Comparison of ENCODE assay signal across 19 cellular contexts in the genomic region with DNA sequence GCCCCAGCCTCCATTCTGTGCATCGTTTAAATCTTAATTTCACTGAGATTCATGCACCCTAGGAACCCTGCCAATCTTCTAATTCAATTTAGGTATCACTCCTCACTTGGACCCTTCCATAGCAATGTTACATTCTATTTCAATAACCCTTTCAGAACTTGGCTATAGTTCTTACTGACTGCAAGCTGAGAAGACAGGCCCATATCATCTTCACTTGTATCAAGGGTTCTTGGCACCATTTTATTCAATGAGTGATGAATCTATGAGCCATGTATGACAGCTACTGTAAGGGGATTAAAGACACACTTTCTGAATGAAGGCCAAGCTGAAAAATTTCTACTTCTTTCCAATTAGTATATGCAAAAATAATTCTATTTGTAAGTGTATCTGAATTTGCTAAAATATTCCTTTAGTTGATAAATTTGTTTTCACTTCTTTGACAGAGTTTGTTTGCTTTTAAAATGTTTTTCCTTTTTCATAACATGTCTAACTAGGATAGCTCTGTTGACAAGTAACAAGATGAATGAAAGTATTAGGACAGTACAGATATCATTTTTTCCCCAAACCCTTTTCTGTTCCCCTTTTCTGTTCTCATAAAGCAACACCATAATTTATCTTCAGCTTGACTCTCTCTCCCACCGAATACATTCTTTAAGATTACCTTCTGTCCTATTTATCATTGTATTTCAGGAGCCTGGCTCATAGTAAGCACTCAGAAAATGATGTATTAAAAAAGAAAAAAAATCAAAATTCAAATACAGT. TPM values are rescaled to one million over a fixed set of nuclear protein-coding genes. Genes with fewer than 3 reads are reported as not detected.
DNase-seq lines count a peak whose midpoint lies in the region; ATAC-seq, FAIRE-seq and TF ChIP-seq lines count a peak whose summit lies in the region.
"Had no signal": no experiment of that assay in that cellular context is flagged by ENCODE, and none has a peak within 500 bp of the region (broad histone marks: within the 10 kb centered on the region; RNA-seq: fewer than 3 reads in every experiment).

No MANE protein-coding gene starts in this region.

- H3K36me3 ChIP-seq in neural progenitor cell: no peaks in the 10 kb centered on the region
- no peaks in the 10 kb centered on the region for H3K36me3 ChIP-seq in SJCRH30
- H3K36me3 ChIP-seq: adrenal gland, heart right ventricle had no signal

- no peak overlapping the region for H3K9ac ChIP-seq in neural progenitor cell

- no peaks in the 10 kb centered on the region for H3K9me3 Mint-ChIP-seq in neural progenitor cell
- H3K9me3 Mint-ChIP-seq: CD14-positive monocyte had no signal

- peak overlapping the region; percentile 44 for H3K27ac Mint-ChIP-seq in neural progenitor cell
- H3K27ac Mint-ChIP-seq: CD14-positive monocyte had no signal

- TF ChIP-seq CTCF in neural progenitor cell (IDR thresholded peaks at IDR 0.05): no peak

- H3K79me2 ChIP-seq in neural progenitor cell (ENCODE audit: low read depth): no peaks in the 10 kb centered on the region

- H3K9me3 ChIP-seq in neural progenitor cell (ENCODE audit: low read depth) (no peaks in the 10 kb centered on the region), SJCRH30 (replicated peaks) (no peaks in the 10 kb centered on the region)
- H3K9me3 ChIP-seq: adrenal gland, heart right ventricle had no signal

- DNase-seq in NCI-H446 treated with DMSO at 0.1 percent for 48 hours (lab: John Stamatoyannopoulos, UW) (peak; percentile 55), neural progenitor cell (ENCODE audit: low spot score) (no peak), GM12892 (ENCODE audit: insufficient read length) (no peak), ureter (ENCODE audit: low spot score) (no peak), SIG-M5 (lab: John Stamatoyannopoulos, UW) (no peak), SJCRH30 (no peak)
- DNase-seq: adrenal gland; erythroblast; heart right ventricle; NCI-H1436; NCI-H774; retina; stimulated activated CD4-positive, alpha-beta T cell treated with anti-CD3 and anti-CD28 coated beads, Interleukin-2, amount 100 ng/mL, for 48 hours had no signal

- H3K27ac ChIP-seq in neural progenitor cell: no peak overlapping the region
- no peak overlapping the region for H3K27ac ChIP-seq in SJCRH30
- H3K27ac ChIP-seq: adrenal gland, heart right ventricle, RWPE1 had no signal

- ATAC-seq in GM18870 (IDR thresholded peaks at IDR 0.05; ENCODE audit: unreplicated experiment): peak; percentile 65
- ATAC-seq in GM21529 (IDR thresholded peaks at IDR 0.05; ENCODE audit: unreplicated experiment): peak; percentile 85
- ATAC-seq: heart right ventricle, left lobe of liver had no signal

- H3K4me1 Mint-ChIP-seq in neural progenitor cell: peaks cover 5% of the 10 kb centered on the region
- H3K4me1 Mint-ChIP-seq: CD14-positive monocyte had no signal

- H3K4me1 ChIP-seq in neural progenitor cell: peaks cover 8% of the 10 kb centered on the region
- no peaks in the 10 kb centered on the region for H3K4me1 ChIP-seq in SJCRH30
- H3K4me1 ChIP-seq: heart right ventricle had no signal

- peaks cover 2% of the 10 kb centered on the region for H3K36me3 Mint-ChIP-seq in neural progenitor cell
- H3K36me3 Mint-ChIP-seq: CD14-positive monocyte had no signal

- no peak overlapping the region for H2AFZ ChIP-seq in neural progenitor cell (replicated peaks)

- H3K4me3 ChIP-seq in neural progenitor cell (no peak overlapping the region), SJCRH30 (no peak overlapping the region)
- H3K4me3 ChIP-seq: adrenal gland, heart right ventricle had no signal

- H3K27me3 ChIP-seq in neural progenitor cell: no peaks in the 10 kb centered on the region
- H3K27me3 ChIP-seq in SJCRH30: no peaks in the 10 kb centered on the region
- H3K27me3 ChIP-seq: adrenal gland, heart right ventricle had no signal

- H3K4me3 Mint-ChIP-seq in neural progenitor cell: no peak overlapping the region
- H3K4me3 Mint-ChIP-seq: CD14-positive monocyte had no signal

- H3K27me3 Mint-ChIP-seq in neural progenitor cell (ENCODE audit: insufficient read depth, low read depth): peaks cover 2% of the 10 kb centered on the region

- no peaks in the 10 kb centered on the region for H3F3A ChIP-seq in neural progenitor cell (ENCODE audit: low read depth)

- TF ChIP-seq POLR2A in GM12892 (IDR thresholded peaks at IDR 0.05; ENCODE audit: low read depth, low read length): no peak

- no peaks in the 10 kb centered on the region for H4K20me1 ChIP-seq in neural progenitor cell (ENCODE audit: low read depth)

- FAIRE-seq in GM12892 (lab: Jason Lieb, UNC): no peak
- FAIRE-seq: colon had no signal

- no peak overlapping the region for H3K4me2 ChIP-seq in neural progenitor cell

RNA-seq across cellular contexts. Expression of gene ITGA2, which starts 9.6 kb away (rescaled TPM):
- total RNA-seq in neural progenitor cell (ENCODE audit: low replicate concordance) (2.5 and 2.6 TPM in 2 replicates), ureter (40.5 TPM)
- polyA plus RNA-seq in GM12892 (2012; ENCODE audit: missing spikeins): not detected
- 0.15 and 0.26 TPM in 2 replicates for total RNA-seq in SJCRH30 (2014; rRNA removed; shearing (Covaris generic))
- polyA plus RNA-seq: CD14-positive monocyte had no signal

Comparison
In these comparisons a context has a peak if more than half of its experiments do, and no peak if none do; other contexts are left out.
1. RNA of gene ITGA2, which starts 9.6 kb away (total RNA-seq): 40.5 TPM in ureter (single experiment); 2.5 to 2.6 TPM in neural progenitor cell and 0.15 to 0.26 TPM in SJCRH30; every median in the first group is over 10 times any median in the second.